25 cellular contexts compared by ENCODE assay signal in the genomic region with DNA sequence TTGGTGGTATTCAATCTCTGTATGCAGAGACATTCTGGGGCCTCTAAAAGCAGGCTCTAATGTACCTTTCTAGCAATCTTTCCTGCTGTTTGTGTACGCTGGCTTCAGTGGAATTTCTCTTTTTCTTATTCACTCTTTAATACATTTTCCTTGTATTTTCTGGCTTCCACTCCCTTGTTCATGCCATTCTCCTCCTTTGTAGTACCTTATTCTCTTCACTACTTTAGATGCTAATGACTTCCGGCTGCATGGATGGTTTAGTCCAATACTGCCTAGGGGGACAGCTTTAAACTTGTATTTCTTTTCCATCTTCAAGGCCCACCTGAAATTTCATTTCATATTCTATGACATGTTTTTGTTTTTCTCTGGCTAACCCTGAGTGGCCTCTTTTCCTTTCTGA.
"Had no signal": no experiment of that assay in that cellular context is flagged by ENCODE, and none has a peak within 500 bp of the region (broad histone marks: within the 10 kb centered on the region; RNA-seq: fewer than 3 reads in every experiment).

No MANE protein-coding gene starts in this region.

- H3K27me3 ChIP-seq: body of pancreas had no signal

- H3K27me3 Mint-ChIP-seq: activated CD4-positive, alpha-beta memory T cell treated with anti-CD3 and anti-CD28 coated beads, Interleukin-2, amount 10 ng/mL, durations not matched to agents 7 days and 5 days; activated CD4-positive, alpha-beta T cell treated with anti-CD3 and anti-CD28 coated beads, Interleukin-2, amount 10 ng/mL, durations not matched to agents 7 days and 5 days; activated naive CD8-positive, alpha-beta T cell; activated T-cell treated with anti-CD3 and anti-CD28 coated beads, Interleukin-2, amount 50 U/mL, for 24 hours; activated T-helper 17 cell treated with anti-CD3 and anti-CD28 coated beads, Interleukin-2, amount 50 U/mL, for 72 hours; effector memory CD8-positive, alpha-beta T cell had no signal

- H3K4me1 ChIP-seq: body of pancreas had no signal

- H3K27ac Mint-ChIP-seq: activated CD4-positive, alpha-beta memory T cell treated with anti-CD3 and anti-CD28 coated beads, Interleukin-2, amount 10 ng/mL, durations not matched to agents 7 days and 5 days; activated CD4-positive, alpha-beta T cell treated with anti-CD3 and anti-CD28 coated beads, Interleukin-2, amount 10 ng/mL, durations not matched to agents 7 days and 5 days; activated naive CD8-positive, alpha-beta T cell; activated T-cell treated with anti-CD3 and anti-CD28 coated beads, Interleukin-2, amount 50 U/mL, for 24 hours; activated T-helper 17 cell treated with anti-CD3 and anti-CD28 coated beads, Interleukin-2, amount 50 U/mL, for 72 hours; effector memory CD8-positive, alpha-beta T cell had no signal

- H3K27ac ChIP-seq: body of pancreas had no signal

- DNase-seq: activated CD4-positive, alpha-beta memory T cell treated with anti-CD3 and anti-CD28 coated beads, Interleukin-2, amount 10 ng/mL, durations not matched to agents 7 days and 5 days; activated CD4-positive, alpha-beta T cell treated with anti-CD3 and anti-CD28 coated beads for 1 hour; activated CD4-positive, alpha-beta T cell treated with anti-CD3 and anti-CD28 coated beads for 4 hours; activated CD4-positive, alpha-beta T cell treated with anti-CD3 and anti-CD28 coated beads, Interleukin-2, amount 10 ng/mL, durations not matched to agents 7 days and 5 days; activated CD4-positive, alpha-beta T cell treated with anti-CD3 and anti-CD28 coated beads, Interleukin-2, amount 50 U/mL, for 4 hours; activated CD8-positive, alpha-beta memory T cell treated with anti-CD3 and anti-CD28 coated beads, Interleukin-2, amount 50 U/mL, for 48 hours; activated effector memory CD4-positive, alpha-beta T cell treated with Interleukin-2 at 50 U/mL for 16 hours; activated gamma-delta T cell treated with Interleukin-2 at 50 U/mL for 16 hours; activated naive CD4-positive, alpha-beta T cell treated with anti-CD3 and anti-CD28 coated beads, Interleukin-2, amount 50 U/mL, for 16 hours; activated naive CD4-positive, alpha-beta T cell treated with Interleukin-2 at 50 U/mL for 16 hours; activated T-cell treated with anti-CD3 and anti-CD28 coated beads for 4 hours; activated T-cell treated with anti-CD3 and anti-CD28 coated beads, Interleukin-2, amount 50 U/mL, for 24 hours; amniotic stem cell; anterior cingulate cortex; body of pancreas; caudate nucleus; cortex of kidney; dermis blood vessel endothelial cell; effector CD4-positive, alpha-beta T cell; effector memory CD8-positive, alpha-beta T cell; foreskin fibroblast; head of caudate nucleus; T-helper 2 cell had no signal

- H3K4me3 ChIP-seq: body of pancreas had no signal

- H3K4me3 Mint-ChIP-seq: activated CD4-positive, alpha-beta memory T cell treated with anti-CD3 and anti-CD28 coated beads, Interleukin-2, amount 10 ng/mL, durations not matched to agents 7 days and 5 days; activated CD4-positive, alpha-beta T cell treated with anti-CD3 and anti-CD28 coated beads, Interleukin-2, amount 10 ng/mL, durations not matched to agents 7 days and 5 days; activated naive CD8-positive, alpha-beta T cell; activated T-cell treated with anti-CD3 and anti-CD28 coated beads, Interleukin-2, amount 50 U/mL, for 24 hours; activated T-helper 17 cell treated with anti-CD3 and anti-CD28 coated beads, Interleukin-2, amount 50 U/mL, for 72 hours; effector memory CD8-positive, alpha-beta T cell had no signal

- ATAC-seq: activated T-helper 17 cell treated with anti-CD3 and anti-CD28 coated beads, Interleukin-2, amount 50 U/mL, for 72 hours; body of pancreas; effector memory CD8-positive, alpha-beta T cell had no signal
